21 cellular contexts compared by ENCODE assay signal in genomic region chr13:35392768-35393167, GRCh38.
DNase-seq lines count a peak whose midpoint lies in the region; ATAC-seq, FAIRE-seq and TF ChIP-seq lines count a peak whose summit lies in the region.
"Had no signal": no experiment of that assay in that cellular context is flagged by ENCODE, and none has a peak within 500 bp of the region (broad histone marks: within the 10 kb centered on the region; RNA-seq: fewer than 3 reads in every experiment).

No MANE protein-coding gene starts in this region.

- peaks cover 40% of the 10 kb centered on the region for H3K4me1 ChIP-seq in endothelial cell of umbilical vein (ENCODE audit: control insufficient read depth, extremely low read depth, insufficient read depth, low read length)
- no peaks in the 10 kb centered on the region for H3K4me1 ChIP-seq in upper lobe of left lung
- H3K4me1 ChIP-seq: BLaER1, Caco-2 had no signal

- H2AFZ ChIP-seq in endothelial cell of umbilical vein (ENCODE audit: low read depth, low read length): no peak overlapping the region

- H3K79me2 ChIP-seq in endothelial cell of umbilical vein (ENCODE audit: control insufficient read depth, insufficient read depth, low read length): no peaks in the 10 kb centered on the region

- dilution Hi-C loops in endothelial cell of umbilical vein (cut with MboI; ENCODE audit: extremely low pct_ligation_motif_present, low sequenced_read_pairs): no loop called here

- no peak overlapping the region for H3K9ac ChIP-seq in endothelial cell of umbilical vein (replicated peaks; ENCODE audit: extremely low read depth, insufficient read depth, low read length)
- H3K9ac ChIP-seq: BLaER1 had no signal

- H3K4me3 ChIP-seq in endothelial cell of umbilical vein (replicated peaks in 1 of 3; ENCODE audit: insufficient read depth in 1 of 3, low read depth in 1 of 3, low read length in 3 of 3) (no peak overlapping the region), upper lobe of left lung (no peak overlapping the region)
- H3K4me3 ChIP-seq: BLaER1, GM12878, HAP-1 had no signal

- 45 to 73% methylated on average over 2 of the region's 2 CpGs for WGBS in upper lobe of left lung, 2 donors

- no TSS peak for BruUV-seq in endothelial cell of umbilical vein (replicated peaks; lab: Mats Ljungman, UMichigan)

- no peaks in the 10 kb centered on the region for H4K20me1 ChIP-seq in endothelial cell of umbilical vein (replicated peaks; ENCODE audit: control insufficient read depth, extremely low read depth, insufficient read depth, low read length)
- H4K20me1 ChIP-seq: BLaER1 had no signal

- H3K9me3 ChIP-seq in endothelial cell of umbilical vein (replicated peaks; ENCODE audit: control insufficient read depth, insufficient read depth, low read length) (no peaks in the 10 kb centered on the region), upper lobe of left lung (no peaks in the 10 kb centered on the region)
- H3K9me3 ChIP-seq: BLaER1, Caco-2, HAP-1 had no signal

- TF ChIP-seq POLR2A in endothelial cell of umbilical vein (IDR thresholded peaks at IDR 0.05; ENCODE audit: low read depth, low read length) (no peak), upper lobe of left lung (IDR thresholded peaks at IDR 0.05) (no peak)

- intact Hi-C loops in endothelial cell of umbilical vein (cut with micrococcal nuclease): loop anchor here (2.0 to 10.0 kb wide), 2 partner anchors 82 to 442 kb away; no protein-coding TSS in a partner anchor

- TF ChIP-seq CTCF in D721Med (IDR thresholded peaks at IDR 0.05; ENCODE audit: insufficient read depth, missing control alignments) (no peak), endothelial cell of umbilical vein (IDR thresholded peaks at IDR 0.05; ENCODE audit: extremely low read depth in 1 of 2, insufficient read depth in 1 of 2, low read depth in 1 of 2, low read length in 2 of 2) (no peak), upper lobe of left lung (IDR thresholded peaks at IDR 0.05) (no peak)

- no peak for TF ChIP-seq EP300 in upper lobe of left lung (IDR thresholded peaks at IDR 0.05)

- H3K27me3 ChIP-seq in endothelial cell of umbilical vein (ENCODE audit: control insufficient read depth in 2 of 2, insufficient read depth in 2 of 2, low read length in 2 of 2) (no peaks in the 10 kb centered on the region), upper lobe of left lung (no peaks in the 10 kb centered on the region)
- H3K27me3 ChIP-seq: BLaER1 had no signal

- no peaks in the 10 kb centered on the region for H3K9me1 ChIP-seq in endothelial cell of umbilical vein (replicated peaks; ENCODE audit: control insufficient read depth, extremely low read depth, insufficient read depth, low read length)

- no peak overlapping the region for H3K27ac ChIP-seq in endothelial cell of umbilical vein (ENCODE audit: insufficient read depth, low read depth, low read length)
- H3K27ac ChIP-seq in upper lobe of left lung: no peak overlapping the region
- H3K27ac ChIP-seq: BLaER1, C4-2B had no signal

- DNase-seq in D721Med (ENCODE audit: insufficient read length, low spot score) (no peak), endothelial cell of umbilical vein (ENCODE audit: low read depth, low spot score) (peak; percentile 74), lung microvascular endothelial cell (ENCODE audit: low read depth in 2 of 2) (peak; percentile 46 to 66), upper lobe of left lung (no peak)
- DNase-seq: Caco-2; CD4-positive, CD25-positive, alpha-beta regulatory T cell; CD8-positive, alpha-beta T cell; DMS 273 treated with DMSO at 0.1 percent for 48 hours; DMS79; EL; GDM1; GOT3; HFFc6 had no signal

- H3K4me2 ChIP-seq in endothelial cell of umbilical vein (ENCODE audit: insufficient read depth, low read length): peak overlapping the region; percentile 87
- H3K4me2 ChIP-seq: BLaER1 had no signal

- FAIRE-seq in D721Med (lab: Jason Lieb, UNC) (peak; percentile 56), endothelial cell of umbilical vein (lab: Jason Lieb, UNC) (peak; percentile 79)
- FAIRE-seq: GM12878, GM18507, H54 had no signal

- CTCF ChIA-PET in endothelial cell of umbilical vein (lab: Charles Lee): interaction anchor here (0.7 to 2.1 kb wide), 7 partner anchors 12 to 331 kb away, joined by 3 to 6 read pairs (median 4); no protein-coding TSS in a partner anchor

- ATAC-seq in upper lobe of left lung (ENCODE audit: low FRiP score in 2 of 2) (no peak), GM21423 (IDR thresholded peaks at IDR 0.05; ENCODE audit: unreplicated experiment) (no peak), GM18502 (IDR thresholded peaks at IDR 0.05; ENCODE audit: poor library complexity, unreplicated experiment) (no peak)
- ATAC-seq: CD8-positive, alpha-beta T cell; GM12878 had no signal

- H3K36me3 ChIP-seq in endothelial cell of umbilical vein (ENCODE audit: control insufficient read depth in 2 of 2, extremely low read depth in 1 of 2, insufficient read depth in 2 of 2, low read length in 2 of 2) (no peaks in the 10 kb centered on the region), upper lobe of left lung (no peaks in the 10 kb centered on the region)
- H3K36me3 ChIP-seq: BLaER1, HAP-1 had no signal

- POLR2A ChIA-PET in endothelial cell of umbilical vein (lab: Charles Lee): no interaction called here

TF ChIP-seq in endothelial cell of umbilical vein, 7 proteins besides CTCF, POLR2A, EP300 and RAD21:
- no peak for TF ChIP-seq JUN (IDR thresholded peaks at IDR 0.05; ENCODE audit: borderline replicate concordance, insufficient read depth, insufficient read length, low read depth)
- no peak for TF ChIP-seq FOS (IDR thresholded peaks at IDR 0.05; ENCODE audit: borderline replicate concordance, insufficient read depth, low read length)
- TF ChIP-seq POLR2AphosphoS5 (IDR thresholded peaks at IDR 0.05; ENCODE audit: insufficient read depth, low read depth, low read length): peak; percentile 70
- TF ChIP-seq EZH2 (IDR thresholded peaks at IDR 0.05; ENCODE audit: borderline replicate concordance, low read depth, low read length, severe bottlenecking): no peak
- TF ChIP-seq MAX (IDR thresholded peaks at IDR 0.05; ENCODE audit: insufficient read depth, insufficient read length): no peak
- TF ChIP-seq MYC (IDR thresholded peaks at IDR 0.05; ENCODE audit: low read depth, low read length): no peak
- no peak for TF ChIP-seq GATA2 (IDR thresholded peaks at IDR 0.05; ENCODE audit: insufficient read depth, insufficient read length, low read depth, low read length)

Comparison
In these comparisons a context has a peak if more than half of its experiments do, and no peak if none do; other contexts are left out.
1. DNase-seq: peak in endothelial cell of umbilical vein (single experiment) and lung microvascular endothelial cell (2 of 2); none in D721Med (single experiment) and upper lobe of left lung (0 of 2).